Comparison of ENCODE assay signal across 11 cellular contexts in the genomic region with DNA sequence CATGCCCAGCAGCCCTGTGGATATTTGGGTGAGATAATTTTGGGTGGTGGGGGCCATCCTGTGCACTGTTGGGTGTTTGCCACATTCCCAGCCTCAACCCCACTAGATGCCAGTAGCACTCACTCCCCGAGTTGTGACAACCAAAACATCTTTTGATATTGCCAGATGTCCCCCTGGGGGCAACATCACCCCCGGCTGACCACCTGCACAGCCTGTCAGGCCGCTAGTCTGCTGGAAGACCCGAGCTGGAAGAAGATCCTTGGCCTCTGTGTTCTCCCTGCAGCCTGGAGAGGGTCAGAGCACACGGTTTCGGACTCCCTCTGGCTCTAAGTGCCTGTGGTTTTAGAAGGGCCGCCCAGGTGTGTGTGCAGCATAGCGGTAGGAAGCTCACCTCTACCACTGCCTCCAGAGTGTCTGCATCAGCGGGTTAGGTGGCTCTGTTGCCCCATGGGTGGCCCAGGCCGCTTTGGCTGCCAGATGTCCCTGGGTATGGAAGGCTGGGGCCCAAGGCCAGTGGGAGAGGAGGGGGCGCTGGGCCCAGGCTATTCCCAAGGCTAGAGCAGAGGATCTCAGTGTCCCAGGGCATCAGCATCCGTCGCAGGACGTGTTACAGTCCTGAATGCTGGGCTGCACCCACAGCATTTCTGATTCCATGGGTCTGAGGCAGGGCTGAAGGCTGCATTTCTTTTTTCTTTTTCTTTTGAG.
A peak's percentile ranks its signal among the peaks of the same experiment; 100 is the strongest.
DNase-seq lines count a peak whose midpoint lies in the region; TF ChIP-seq lines count a peak whose summit lies in the region.
"Had no signal": no experiment of that assay in that cellular context is flagged by ENCODE, and none has a peak within 500 bp of the region (broad histone marks: within the 10 kb centered on the region; RNA-seq: fewer than 3 reads in every experiment).

No MANE protein-coding gene starts in this region.

- H3K9me2 ChIP-seq in Loucy (replicated peaks; ENCODE audit: low read depth, low read length), result no peaks in the 10 kb centered on the region

- intact Hi-C loops in dorsolateral prefrontal cortex (cut with DNase I), result loop anchor here in 1 of 2 donors (5.0 kb wide), 1 partner anchor 95 kb away; no protein-coding TSS in a partner anchor
- intact Hi-C loops in posterior vena cava (cut with DNase I), result no loop called here

- H3K27me3 ChIP-seq in Loucy (ENCODE audit: insufficient read depth, low read length, poor library complexity, severe bottlenecking) (no peaks in the 10 kb centered on the region), dorsolateral prefrontal cortex (peaks cover 0 to 4% (median 0%) of the 10 kb centered on the region in 45 donors), MG63 (no peaks in the 10 kb centered on the region)

- H3K9me3 ChIP-seq in Loucy (ENCODE audit: insufficient read depth, low read depth, low read length) (no peaks in the 10 kb centered on the region), MG63 (no peaks in the 10 kb centered on the region)

- peak; percentile 39 for DNase-seq in activated effector memory CD4-positive, alpha-beta T cell treated with anti-CD3 and anti-CD28 coated beads, Interleukin-2, amount 50 U/mL, for 16 hours
- no peak for DNase-seq in activated effector memory CD4-positive, alpha-beta T cell treated with Interleukin-2 at 50 U/mL for 16 hours
- DNase-seq in dorsolateral prefrontal cortex, result peak in 6 of 10 donors; percentile 3 to 38 (median 26)
- peak; percentile 72 for DNase-seq in posterior vena cava (ENCODE audit: low spot score)
- DNase-seq in MG63, result no peak
- no peak for DNase-seq in erythroblast (lab: John Stamatoyannopoulos, UW)
- no peak for DNase-seq in HCEC 1CT
- DNase-seq: activated CD4-positive, CD25-positive, alpha-beta regulatory T cell; activated T-cell treated with anti-CD3 and anti-CD28 coated beads, Interleukin-2, amount 50 U/mL, for 24 hours; NCI-H1694 treated with DMSO at 0.1 percent for 48 hours had no signal

- H2AFZ ChIP-seq in Loucy (ENCODE audit: low read length), result no peak overlapping the region

- peak overlapping the region in 1 of 59 donors; percentile 56 for H3K27ac ChIP-seq in dorsolateral prefrontal cortex

- no peak overlapping the region for H3K4me2 ChIP-seq in Loucy (ENCODE audit: low read depth, low read length, poor library complexity, severe bottlenecking)

- TF ChIP-seq CTCF in Loucy (conservative IDR thresholded peaks at IDR 0.05; ENCODE audit: low read length) (no peak), dorsolateral prefrontal cortex (IDR thresholded peaks at IDR 0.05 in 54 of 56, conservative IDR thresholded peaks at IDR 0.05 in 2 of 56; ENCODE audit: low read depth in 1 of 56, partially characterized antibody in 56 of 56) (no peak)

- H3F3A ChIP-seq in Loucy (ENCODE audit: low read depth), result no peaks in the 10 kb centered on the region

- H3K4me1 ChIP-seq in Loucy (ENCODE audit: insufficient read depth, low read length, poor library complexity, severe bottlenecking), result peaks cover 9% of the 10 kb centered on the region

- H3K36me3 ChIP-seq in Loucy (ENCODE audit: insufficient read depth, low read length) (no peaks in the 10 kb centered on the region), MG63 (no peaks in the 10 kb centered on the region)

- peak overlapping the region; percentile 56 for H3K9ac ChIP-seq in Loucy (ENCODE audit: low read depth, low read length, poor library complexity, severe bottlenecking)

- no peak for TF ChIP-seq POLR2A in erythroblast (IDR thresholded peaks at IDR 0.05; ENCODE audit: low read length)

- no peak overlapping the region for H3K4me3 ChIP-seq in Loucy (ENCODE audit: low read length, poor library complexity, severe bottlenecking)
- no peak overlapping the region for H3K4me3 ChIP-seq in dorsolateral prefrontal cortex
- H3K4me3 ChIP-seq in MG63, result no peak overlapping the region

- H4K20me1 ChIP-seq in Loucy (ENCODE audit: insufficient read depth, low read length, poor library complexity, severe bottlenecking), result no peaks in the 10 kb centered on the region

- no peaks in the 10 kb centered on the region for H3K79me2 ChIP-seq in Loucy (ENCODE audit: insufficient read depth, low read length)

Comparison
In these comparisons a context has a peak if more than half of its experiments do, and no peak if none do; other contexts are left out.
1. DNase-seq: peak in activated effector memory CD4-positive, alpha-beta T cell treated with anti-CD3 and anti-CD28 coated beads, Interleukin-2, amount 50 U/mL, for 16 hours (single experiment), dorsolateral prefrontal cortex (6 of 10) and posterior vena cava (single experiment); none in activated effector memory CD4-positive, alpha-beta T cell treated with Interleukin-2 at 50 U/mL for 16 hours (single experiment), MG63 (single experiment), erythroblast (0 of 2) and HCEC 1CT (single experiment).